ENCODE assay signal across 27 cellular contexts in the genomic region with DNA sequence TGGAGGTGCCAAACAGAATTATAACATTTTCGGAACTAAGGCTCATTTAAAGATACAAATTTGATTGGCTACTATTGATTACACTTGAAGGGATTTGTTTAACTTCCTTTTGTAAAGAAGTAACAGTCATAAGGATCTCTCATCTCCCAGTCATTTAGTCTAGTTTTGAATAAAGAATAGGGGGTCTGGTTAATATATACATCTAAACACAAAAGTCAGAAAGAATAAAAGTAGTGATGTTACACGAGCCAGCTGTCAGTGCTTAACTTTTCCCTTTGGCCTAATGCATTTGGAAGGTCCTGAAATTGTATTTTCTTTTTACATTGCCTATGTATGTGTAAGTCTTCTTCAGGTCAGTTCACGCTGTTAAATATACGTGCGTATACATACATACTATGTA. TPM values are rescaled to one million over a fixed set of nuclear protein-coding genes. Genes with fewer than 3 reads are reported as not detected.
A peak's percentile ranks its signal among the peaks of the same experiment; 100 is the strongest.
DNase-seq lines count a peak whose midpoint lies in the region; ATAC-seq and TF ChIP-seq lines count a peak whose summit lies in the region.
"Had no signal": no experiment of that assay in that cellular context is flagged by ENCODE, and none has a peak within 500 bp of the region (broad histone marks: within the 10 kb centered on the region; RNA-seq: fewer than 3 reads in every experiment).

No MANE protein-coding gene starts in this region.

- H3K27ac ChIP-seq in Karpas-422 (ENCODE audit: low read length), result peak overlapping the region; percentile 98
- H3K27ac ChIP-seq: hepatocyte, Peyer's patch, sigmoid colon, SJCRH30 had no signal

- H3K27ac Mint-ChIP-seq in chondrocyte (ENCODE audit: unreplicated experiment) (peak overlapping the region; percentile 77), progenitor cell of endocrine pancreas (peak overlapping the region; percentile 43)
- H3K27ac Mint-ChIP-seq: activated CD8-positive, alpha-beta memory T cell treated with anti-CD3 and anti-CD28 coated beads, Interleukin-2, amount 10 ng/mL, durations not matched to agents 7 days and 5 days; activated naive CD4-positive, alpha-beta T cell treated with anti-CD3 and anti-CD28 coated beads, Interleukin-2, amount 50 U/mL, for 72 hours; activated T-helper 1 cell treated with anti-CD3 and anti-CD28 coated beads, Interleukin-12 subunit alpha, Interleukin-12 subunit beta, Interleukin-2, Interleukin-4 antibody, amounts not matched to agents 30 ng/mL and 10 ng/mL and 1 ng/mL, durations not matched to agents 14 hours and 24 hours and 36 hours; natural killer cell treated with Interleukin-12 subunit alpha and Interleukin-12 subunit beta and Interleukin-15 and Interleukin-18, amount 100 ng/mL, for 72 hours had no signal

- CTCF ChIA-PET in GM10248 (lab: Yijun Ruan, JAX), result interaction anchor here (0.8 to 1.1 kb wide), 2 partner anchors 9 to 25 kb away, joined by 3 read pairs; a partner anchor contains a TSS

- peaks cover 46% of the 10 kb centered on the region for H4K20me1 ChIP-seq in Karpas-422 (ENCODE audit: insufficient read depth, low read depth, low read length)

- H3K4me1 ChIP-seq in Karpas-422 (ENCODE audit: low read length), result peaks cover 75% of the 10 kb centered on the region

- ATAC-seq in HG03457 (IDR thresholded peaks at IDR 0.05; ENCODE audit: unreplicated experiment), result no peak
- ATAC-seq: activated CD8-positive, alpha-beta memory T cell treated with anti-CD3 and anti-CD28 coated beads, Interleukin-2, amount 10 ng/mL, durations not matched to agents 7 days and 5 days; activated naive CD4-positive, alpha-beta T cell treated with anti-CD3 and anti-CD28 coated beads, Interleukin-2, amount 50 U/mL, for 72 hours; esophagus mucosa; left colon had no signal

- H3K27me3 Mint-ChIP-seq in chondrocyte (ENCODE audit: low read depth) (no peaks in the 10 kb centered on the region), progenitor cell of endocrine pancreas (no peaks in the 10 kb centered on the region)
- H3K27me3 Mint-ChIP-seq: activated CD4-positive, alpha-beta T cell treated with anti-CD3 and anti-CD28 coated beads, Interleukin-2, amount 10 ng/mL, durations not matched to agents 24 days and 14 days; activated CD8-positive, alpha-beta memory T cell treated with anti-CD3 and anti-CD28 coated beads, Interleukin-2, amount 10 ng/mL, durations not matched to agents 7 days and 5 days; CD8-positive, alpha-beta memory T cell; natural killer cell treated with Interleukin-12 subunit alpha and Interleukin-12 subunit beta and Interleukin-15 and Interleukin-18, amount 100 ng/mL, for 72 hours had no signal

- peak overlapping the region; percentile 44 for H3K4me3 ChIP-seq in Karpas-422 (ENCODE audit: low read length)
- H3K4me3 ChIP-seq: hepatocyte, Peyer's patch, sigmoid colon, SJCRH30, stomach, tibial artery had no signal

- TF ChIP-seq CTCF in GM10248 (IDR thresholded peaks at IDR 0.05; ENCODE audit: control extremely low read depth, extremely low read depth, low read depth, missing control alignments), result no peak
- no peak for TF ChIP-seq CTCF in chondrocyte (IDR thresholded peaks at IDR 0.05)
- no peak for TF ChIP-seq CTCF in progenitor cell of endocrine pancreas (IDR thresholded peaks at IDR 0.05; ENCODE audit: unreplicated experiment)

- peak overlapping the region; percentile 97 for H3K4me2 ChIP-seq in Karpas-422 (ENCODE audit: low read depth, low read length, poor library complexity, severe bottlenecking)
- H3K4me2 ChIP-seq: hepatocyte had no signal

- peaks cover 61% of the 10 kb centered on the region for H3K4me1 Mint-ChIP-seq in chondrocyte (ENCODE audit: low read depth)
- H3K4me1 Mint-ChIP-seq in progenitor cell of endocrine pancreas (ENCODE audit: low read depth), result peaks cover 38% of the 10 kb centered on the region

- H3K27me3 ChIP-seq in Karpas-422 (ENCODE audit: low read length), result no peaks in the 10 kb centered on the region
- H3K27me3 ChIP-seq: hepatocyte, Peyer's patch, sigmoid colon, SJCRH30, stomach, tibial artery had no signal

- H3K4me3 Mint-ChIP-seq in chondrocyte (ENCODE audit: unreplicated experiment) (no peak overlapping the region), progenitor cell of endocrine pancreas (ENCODE audit: low read depth) (no peak overlapping the region)
- H3K4me3 Mint-ChIP-seq: activated CD4-positive, alpha-beta T cell treated with anti-CD3 and anti-CD28 coated beads, Interleukin-2, amount 10 ng/mL, durations not matched to agents 24 days and 14 days; activated CD8-positive, alpha-beta memory T cell treated with anti-CD3 and anti-CD28 coated beads, Interleukin-2, amount 10 ng/mL, durations not matched to agents 7 days and 5 days; activated T-helper 1 cell treated with anti-CD3 and anti-CD28 coated beads, Interleukin-12 subunit alpha, Interleukin-12 subunit beta, Interleukin-2, Interleukin-4 antibody, amounts not matched to agents 30 ng/mL and 10 ng/mL and 1 ng/mL, durations not matched to agents 14 hours and 24 hours and 36 hours; natural killer cell treated with Interleukin-12 subunit alpha and Interleukin-12 subunit beta and Interleukin-15 and Interleukin-18, amount 100 ng/mL, for 72 hours had no signal

- H3K9me3 ChIP-seq in Karpas-422 (ENCODE audit: low read length), result no peaks in the 10 kb centered on the region
- H3K9me3 ChIP-seq: Peyer's patch, sigmoid colon, SJCRH30, stomach, tibial artery had no signal

- H3K9me3 Mint-ChIP-seq in chondrocyte (ENCODE audit: low read depth), result no peaks in the 10 kb centered on the region
- no peaks in the 10 kb centered on the region for H3K9me3 Mint-ChIP-seq in progenitor cell of endocrine pancreas (ENCODE audit: low read depth)
- H3K9me3 Mint-ChIP-seq: activated CD4-positive, alpha-beta T cell treated with anti-CD3 and anti-CD28 coated beads, Interleukin-2, amount 10 ng/mL, durations not matched to agents 24 days and 14 days; activated naive CD4-positive, alpha-beta T cell treated with anti-CD3 and anti-CD28 coated beads, Interleukin-2, amount 50 U/mL, for 72 hours; activated T-helper 1 cell treated with anti-CD3 and anti-CD28 coated beads, Interleukin-12 subunit alpha, Interleukin-12 subunit beta, Interleukin-2, Interleukin-4 antibody, amounts not matched to agents 30 ng/mL and 10 ng/mL and 1 ng/mL, durations not matched to agents 14 hours and 24 hours and 36 hours; CD8-positive, alpha-beta memory T cell; natural killer cell treated with Interleukin-12 subunit alpha and Interleukin-12 subunit beta and Interleukin-15 and Interleukin-18, amount 100 ng/mL, for 72 hours had no signal

- peak; percentile 25 for DNase-seq in GM10248 (ENCODE audit: extremely low spot score)
- peak; percentile 57 for DNase-seq in Karpas-422
- no peak for DNase-seq in chondrocyte (ENCODE audit: low spot score)
- DNase-seq in progenitor cell of endocrine pancreas (ENCODE audit: low spot score, unreplicated experiment), result no peak
- no peak for DNase-seq in NCI-H1436 treated with DMSO at 0.1 percent for 48 hours (lab: John Stamatoyannopoulos, UW)
- no peak for DNase-seq in activated CD4-positive, alpha-beta T cell treated with anti-CD3 and anti-CD28 coated beads, Interleukin-2, amount 50 U/mL, for 1 hour
- DNase-seq: activated CD4-positive, alpha-beta T cell treated with anti-CD3 and anti-CD28 coated beads, Interleukin-2, amount 10 ng/mL, durations not matched to agents 24 days and 14 days; activated CD8-positive, alpha-beta memory T cell treated with anti-CD3 and anti-CD28 coated beads, Interleukin-2, amount 10 ng/mL, durations not matched to agents 7 days and 5 days; CD8-positive, alpha-beta memory T cell; effector memory CD4-positive, alpha-beta T cell; foreskin melanocyte; KG1; left colon; NCI-H2171; NCI-H524; Peyer's patch; sigmoid colon; SJCRH30; stomach; T-helper 1 cell; tibial artery had no signal

- no peak overlapping the region for H2AFZ ChIP-seq in Karpas-422 (ENCODE audit: low read length)
- H2AFZ ChIP-seq: hepatocyte had no signal

- POLR2A ChIA-PET in GM10248 (lab: Yijun Ruan, JAX), result interaction anchor here (1.2 kb wide), 1 partner anchor 9 kb away, joined by 7 read pairs; a partner anchor contains a TSS

- no peaks in the 10 kb centered on the region for H3K9me2 ChIP-seq in Karpas-422 (replicated peaks; ENCODE audit: insufficient read depth, low read length)

- H3K36me3 Mint-ChIP-seq in chondrocyte (ENCODE audit: low read depth), result peaks cover 15% of the 10 kb centered on the region
- H3K36me3 Mint-ChIP-seq in progenitor cell of endocrine pancreas (ENCODE audit: insufficient read depth), result peaks cover 18% of the 10 kb centered on the region

- peaks cover 44% of the 10 kb centered on the region for H3K36me3 ChIP-seq in Karpas-422 (ENCODE audit: insufficient read depth, low read length)

- H3K9ac ChIP-seq in Karpas-422 (ENCODE audit: low read length), result peak overlapping the region; percentile 57

- H3K79me2 ChIP-seq in Karpas-422 (ENCODE audit: low read length), result peaks cover 85% of the 10 kb centered on the region

RNA-seq across cellular contexts. Expression of a gene that starts 8.1 kb away (rescaled TPM):
- 208 and 281 TPM in 2 replicates for total RNA-seq in Karpas-422 (2014; rRNA removed; shearing (Covaris generic); ENCODE audit: low replicate concordance)
- total RNA-seq in chondrocyte (447 to 542 TPM (median 465 TPM) in 3 replicates), progenitor cell of endocrine pancreas (445 and 460 TPM in 2 replicates)

RNA-seq across cellular contexts. Expression of a gene that starts 8.3 kb away (rescaled TPM):
- 141 and 167 TPM in 2 replicates for total RNA-seq in Karpas-422 (2014; rRNA removed; shearing (Covaris generic); ENCODE audit: low replicate concordance)
- total RNA-seq in chondrocyte (979 to 1,131 TPM (median 989 TPM) in 3 replicates), progenitor cell of endocrine pancreas (388 and 399 TPM in 2 replicates)

RNA-seq across cellular contexts. Expression of a gene that starts 32.3 kb away (rescaled TPM):
- 30.5 and 40.0 TPM in 2 replicates for total RNA-seq in Karpas-422 (2014; rRNA removed; shearing (Covaris generic); ENCODE audit: low replicate concordance)
- total RNA-seq in chondrocyte, result 54.0 to 57.1 TPM (median 56.0 TPM) in 3 replicates
- 63.6 and 67.0 TPM in 2 replicates for total RNA-seq in progenitor cell of endocrine pancreas

Comparison
In these comparisons a context has a peak if more than half of its experiments do, and no peak if none do; other contexts are left out.
1. DNase-seq: peak in GM10248 (single experiment) and Karpas-422 (single experiment); none in chondrocyte (single experiment), progenitor cell of endocrine pancreas (single experiment), NCI-H1436 treated with DMSO at 0.1 percent for 48 hours (single experiment) and activated CD4-positive, alpha-beta T cell treated with anti-CD3 and anti-CD28 coated beads, Interleukin-2, amount 50 U/mL, for 1 hour (single experiment).